Comparison of ENCODE assay signal across 8 cellular contexts in genomic region chr14:22982013-22982476, GRCh38. TPM values are rescaled to one million over a fixed set of nuclear protein-coding genes. Genes with fewer than 3 reads are reported as not detected.
DNase-seq lines count a peak whose midpoint lies in the region; ATAC-seq and TF ChIP-seq lines count a peak whose summit lies in the region.

No MANE protein-coding gene starts in this region.

- no peaks in the 10 kb centered on the region for H3K27me3 ChIP-seq in brain microvascular endothelial cell (replicated peaks)
- no peaks in the 10 kb centered on the region for H3K27me3 ChIP-seq in vagina

- TF ChIP-seq POLR2A in vagina (IDR thresholded peaks at IDR 0.05), result no peak

- in situ Hi-C loops in brain microvascular endothelial cell (cut with HindIII; ENCODE audit: low pct_ligation_motif_present, low sequenced_read_pairs), result loop anchor here (10.0 kb wide), 1 partner anchor 63 kb away; the partner anchor contains the start of gene PSMB11

- H3K4me1 ChIP-seq in vagina, result peaks cover 32% of the 10 kb centered on the region

- H3K27ac ChIP-seq in brain microvascular endothelial cell, result peak overlapping the region; percentile 48
- peak overlapping the region; percentile 89 for H3K27ac ChIP-seq in vagina

- no peak for DNase-seq in activated naive CD8-positive, alpha-beta T cell treated with anti-CD3 and anti-CD28 coated beads, Interleukin-2, amount 50 U/mL, for 24 hours
- DNase-seq in brain microvascular endothelial cell, result no peak
- DNase-seq in lung microvascular endothelial cell (ENCODE audit: low read depth in 2 of 2), result peak; percentile 20 to 23
- DNase-seq in vagina (ENCODE audit: extremely low spot score in 2 of 2), result no peak
- no peak for DNase-seq in 8988T

- no peaks in the 10 kb centered on the region for H3K27me3 Mint-ChIP-seq in activated naive CD8-positive, alpha-beta T cell
- H3K27me3 Mint-ChIP-seq in activated naive CD8-positive, alpha-beta T cell treated with anti-CD3 and anti-CD28 coated beads, Interleukin-2, amount 50 U/mL, for 24 hours, result peaks cover 9% of the 10 kb centered on the region

- H3K36me3 ChIP-seq in brain microvascular endothelial cell (replicated peaks) (peaks cover under 1% of the 10 kb centered on the region), vagina (no peaks in the 10 kb centered on the region)

- no peaks in the 10 kb centered on the region for H3K9me3 Mint-ChIP-seq in activated naive CD8-positive, alpha-beta T cell (ENCODE audit: low read depth)
- H3K9me3 Mint-ChIP-seq in activated naive CD8-positive, alpha-beta T cell treated with anti-CD3 and anti-CD28 coated beads, Interleukin-2, amount 50 U/mL, for 24 hours, result no peaks in the 10 kb centered on the region

- no peaks in the 10 kb centered on the region for H3K9me3 ChIP-seq in vagina

- H3K4me3 Mint-ChIP-seq in activated naive CD8-positive, alpha-beta T cell, result peak overlapping the region; percentile 71
- H3K4me3 Mint-ChIP-seq in activated naive CD8-positive, alpha-beta T cell treated with anti-CD3 and anti-CD28 coated beads, Interleukin-2, amount 50 U/mL, for 24 hours, result no peak overlapping the region

- H3K27ac Mint-ChIP-seq in activated naive CD8-positive, alpha-beta T cell, result no peak overlapping the region
- H3K27ac Mint-ChIP-seq in activated naive CD8-positive, alpha-beta T cell treated with anti-CD3 and anti-CD28 coated beads, Interleukin-2, amount 50 U/mL, for 24 hours, result no peak overlapping the region

- intact Hi-C loops in vagina (cut with DNase I), result loop anchor here (5.0 kb wide), 1 partner anchor 50 kb away; no protein-coding TSS in a partner anchor

- TF ChIP-seq CTCF in brain microvascular endothelial cell (IDR thresholded peaks at IDR 0.05; ENCODE audit: low read depth, low read length, missing control alignments) (no peak), vagina (IDR thresholded peaks at IDR 0.05) (no peak)

- peaks cover 6% of the 10 kb centered on the region for H3K4me1 Mint-ChIP-seq in activated naive CD8-positive, alpha-beta T cell (ENCODE audit: low read depth)
- peaks cover 6% of the 10 kb centered on the region for H3K4me1 Mint-ChIP-seq in activated naive CD8-positive, alpha-beta T cell treated with anti-CD3 and anti-CD28 coated beads, Interleukin-2, amount 50 U/mL, for 24 hours

- H3K4me3 ChIP-seq in brain microvascular endothelial cell (ENCODE audit: low read depth, low read length) (peak overlapping the region; percentile 83), vagina (peak overlapping the region; percentile 61 to 64)

- no peak for ATAC-seq in activated naive CD8-positive, alpha-beta T cell treated with anti-CD3 and anti-CD28 coated beads, Interleukin-2, amount 50 U/mL, for 24 hours
- ATAC-seq in GM19397 (IDR thresholded peaks at IDR 0.05; ENCODE audit: unreplicated experiment) (no peak), HG02610 (IDR thresholded peaks at IDR 0.05; ENCODE audit: unreplicated experiment) (no peak)

- peaks cover 3% of the 10 kb centered on the region for H3K36me3 Mint-ChIP-seq in activated naive CD8-positive, alpha-beta T cell
- no peaks in the 10 kb centered on the region for H3K36me3 Mint-ChIP-seq in activated naive CD8-positive, alpha-beta T cell treated with anti-CD3 and anti-CD28 coated beads, Interleukin-2, amount 50 U/mL, for 24 hours (ENCODE audit: low read depth)

RNA-seq across cellular contexts. Expression of gene AJUBA, which starts 0.3 kb away (rescaled TPM):
- total RNA-seq in lung microvascular endothelial cell, result 36.0 and 70.2 TPM in 2 replicates
- total RNA-seq in vagina, result 21.9 TPM

RNA-seq across cellular contexts. Expression of gene HAUS4, which starts 25.2 kb away (rescaled TPM):
- total RNA-seq in lung microvascular endothelial cell, result 6.3 and 28.5 TPM in 2 replicates
- 65.6 TPM for total RNA-seq in vagina

RNA-seq across cellular contexts. Expression of gene C14orf93, which starts 27.9 kb away (rescaled TPM):
- total RNA-seq in lung microvascular endothelial cell (2.4 and 3.9 TPM in 2 replicates), vagina (16.0 TPM)

RNA-seq across cellular contexts. Expression of gene PSMB5, which starts 52.7 kb away (rescaled TPM):
- total RNA-seq in lung microvascular endothelial cell, result 183 and 219 TPM in 2 replicates
- 92.8 TPM for total RNA-seq in vagina

RNA-seq across cellular contexts. Expression of gene PRMT5, which starts 52.9 kb away (rescaled TPM):
- total RNA-seq in lung microvascular endothelial cell, result 35.3 and 41.9 TPM in 2 replicates
- 65.6 TPM for total RNA-seq in vagina

Comparison
In these comparisons a context has a peak if more than half of its experiments do, and no peak if none do; other contexts are left out.
1. DNase-seq: peak in lung microvascular endothelial cell (2 of 2); none in activated naive CD8-positive, alpha-beta T cell treated with anti-CD3 and anti-CD28 coated beads, Interleukin-2, amount 50 U/mL, for 24 hours (single experiment), brain microvascular endothelial cell (single experiment), vagina (0 of 2) and 8988T (single experiment).